ENCODE assay signal across 32 cellular contexts in the genomic region with DNA sequence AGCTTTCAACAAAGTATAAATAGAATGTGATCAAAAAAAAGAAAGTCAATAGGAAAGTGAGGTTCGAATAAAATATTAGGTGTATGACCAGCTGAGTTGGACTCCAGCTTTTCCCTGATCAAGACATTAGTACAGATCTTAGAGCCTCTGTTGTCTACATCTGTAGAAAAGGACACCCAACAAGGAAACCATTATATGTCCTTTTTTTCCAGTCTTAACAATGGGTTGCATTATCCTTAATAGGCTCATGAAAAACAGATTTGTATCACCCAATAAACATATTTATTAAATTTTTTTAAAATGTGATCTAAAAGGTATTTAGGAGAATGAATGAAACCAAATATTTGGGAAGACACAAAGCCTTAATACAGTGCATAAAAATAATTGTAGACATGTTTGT. TPM values are rescaled to one million over a fixed set of nuclear protein-coding genes. Genes with fewer than 3 reads are reported as not detected.
"Had no signal": no experiment of that assay in that cellular context is flagged by ENCODE, and none has a peak within 500 bp of the region (broad histone marks: within the 10 kb centered on the region; RNA-seq: fewer than 3 reads in every experiment).

No MANE protein-coding gene starts in this region.

- H3K9me3 ChIP-seq: ascending aorta had no signal

- DNase-seq: activated B cell treated with CpG ODN at 0.5 μM for 24 hours; activated CD4-positive, alpha-beta memory T cell treated with anti-CD3 and anti-CD28 coated beads for 36 hours; activated CD4-positive, alpha-beta T cell treated with anti-CD3 and anti-CD28 coated beads for 4 hours; activated CD4-positive, alpha-beta T cell treated with anti-CD3 and anti-CD28 coated beads, Interleukin-2, amount 10 ng/mL, durations not matched to agents 24 days and 14 days; activated CD4-positive, alpha-beta T cell treated with anti-CD3 and anti-CD28 coated beads, Interleukin-2, amount 50 U/mL, for 1 hour; activated CD4-positive, alpha-beta T cell treated with anti-CD3 and anti-CD28 coated beads, Interleukin-2, amount 50 U/mL, for 4 hours; activated CD4-positive, CD25-positive, alpha-beta regulatory T cell treated with anti-CD3 and anti-CD28 coated beads, Interleukin-2, amount 50 U/mL, for 72 hours; activated CD8-positive, alpha-beta memory T cell treated with anti-CD3 and anti-CD28 coated beads, Interleukin-2, amount 50 U/mL, for 4 hours; activated CD8-positive, alpha-beta T cell treated with anti-CD3 and anti-CD28 coated beads for 36 hours; activated gamma-delta T cell; activated naive CD4-positive, alpha-beta T cell treated with anti-CD3 and anti-CD28 coated beads, Interleukin-2, amount 10 ng/mL, durations not matched to agents 7 days and 5 days; activated naive CD4-positive, alpha-beta T cell treated with Interleukin-2 at 50 U/mL for 16 hours; activated naive CD8-positive, alpha-beta T cell treated with anti-CD3 and anti-CD28 coated beads, Interleukin-2, amount 10 ng/mL, durations not matched to agents 7 days and 5 days; activated naive CD8-positive, alpha-beta T cell treated with anti-CD3 and anti-CD28 coated beads, Interleukin-2, amount 50 U/mL, for 24 hours; activated T-cell treated with anti-CD3 and anti-CD28 coated beads for 4 hours; activated T-cell treated with anti-CD3 and anti-CD28 coated beads, Interleukin-2, amount 50 U/mL, for 1 hour; activated T-cell treated with anti-CD3 and anti-CD28 coated beads, Interleukin-2, amount 50 U/mL, for 4 hours; activated T-cell treated with anti-CD3 and anti-CD28 coated beads, Interleukin-2, amount 50 U/mL, for 72 hours; amygdala; anterior cingulate cortex; caudate nucleus; cerebellar nuclear complex; T-helper 1 cell; T-helper 2 cell; T-helper 9 cell had no signal

- ATAC-seq: activated CD8-positive, alpha-beta T cell treated with anti-CD3 and anti-CD28 coated beads for 36 hours; activated naive CD8-positive, alpha-beta T cell treated with anti-CD3 and anti-CD28 coated beads, Interleukin-2, amount 50 U/mL, for 24 hours; activated T-cell treated with anti-CD3 and anti-CD28 coated beads, Interleukin-2, amount 50 U/mL, for 4 hours; activated T-cell treated with anti-CD3 and anti-CD28 coated beads, Interleukin-2, amount 50 U/mL, for 72 hours; activated T-helper 17 cell treated with anti-CD3 and anti-CD28 coated beads, Interleukin-2, amount 50 U/mL, for 72 hours had no signal

- FAIRE-seq: bronchial epithelial cell, TTC549 had no signal

- H3K4me1 ChIP-seq: ascending aorta had no signal

- H3K27ac ChIP-seq: ascending aorta, cardiac muscle cell, VCaP had no signal

- H3K4me3 ChIP-seq: ascending aorta, cardiac muscle cell had no signal

- H3K36me3 ChIP-seq: ascending aorta, cardiac muscle cell had no signal

- H3K27me3 ChIP-seq: ascending aorta, cardiac muscle cell had no signal

RNA-seq across cellular contexts. Expression of a gene that starts 18.1 kb away (rescaled TPM):
- total RNA-seq: activated CD4-positive, alpha-beta memory T cell treated with anti-CD3 and anti-CD28 coated beads for 36 hours; activated CD4-positive, alpha-beta T cell treated with anti-CD3 and anti-CD28 coated beads, Interleukin-2, amount 10 ng/mL, durations not matched to agents 24 days and 14 days; activated CD8-positive, alpha-beta T cell treated with anti-CD3 and anti-CD28 coated beads for 36 hours; activated T-helper 1 cell treated with anti-CD3 and anti-CD28 coated beads, Interleukin-12 subunit alpha, Interleukin-12 subunit beta, Interleukin-2, Interleukin-4 antibody, amounts not matched to agents 30 ng/mL and 10 ng/mL and 1 ng/mL, durations not matched to agents 14 hours and 24 hours and 36 hours; cardiac muscle cell had no signal
- polyA plus RNA-seq: cardiac muscle cell had no signal
